Comparison of ENCODE assay signal across 24 cellular contexts in the genomic region with DNA sequence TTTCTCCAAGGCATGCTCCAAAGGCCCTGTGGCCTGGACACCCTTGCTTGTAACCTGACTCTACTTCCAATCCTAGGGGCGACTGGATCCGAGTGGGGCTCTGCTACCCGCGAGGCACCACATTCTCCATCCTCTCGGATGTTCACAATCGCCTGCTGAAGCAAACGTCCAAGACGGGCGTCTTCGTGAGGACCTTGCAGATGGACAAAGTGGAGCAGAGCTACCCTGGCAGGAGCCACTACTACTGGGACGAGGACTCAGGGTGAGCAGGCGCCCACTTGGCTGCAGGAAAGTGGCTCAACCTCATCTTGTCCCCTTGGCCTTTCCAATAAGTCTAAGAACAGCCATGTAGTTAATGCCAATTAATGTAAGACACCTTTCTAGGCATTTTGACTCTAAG.
"Had no signal": no experiment of that assay in that cellular context is flagged by ENCODE, and none has a peak within 500 bp of the region (broad histone marks: within the 10 kb centered on the region; RNA-seq: fewer than 3 reads in every experiment).

No MANE protein-coding gene starts in this region.

- H3K27me3 ChIP-seq: colonic mucosa, esophagus squamous epithelium, gastrocnemius medialis, heart right ventricle, left lung had no signal

- ATAC-seq: effector memory CD8-positive, alpha-beta T cell; esophagus mucosa; gastrocnemius medialis; heart right ventricle; left cardiac atrium; left lung; left ventricle myocardium superior; lower lobe of right lung; mucosa of descending colon had no signal

- H3K4me1 ChIP-seq: colonic mucosa, esophagus squamous epithelium, left lung, lower lobe of right lung had no signal

- H3K9me3 Mint-ChIP-seq: dendritic cell treated with granulocyte-macrophage colony-stimulating factor and Interleukin-4, amounts not matched to agents 40 ng/mL and 50 ng/mL, for 4 days; effector memory CD8-positive, alpha-beta T cell; endodermal cell; mesothelial cell of epicardium had no signal

- H3K4me3 Mint-ChIP-seq: dendritic cell treated with granulocyte-macrophage colony-stimulating factor and Interleukin-4, amounts not matched to agents 40 ng/mL and 50 ng/mL, for 4 days; effector memory CD8-positive, alpha-beta T cell; endodermal cell; mesothelial cell of epicardium had no signal

- H3K27me3 Mint-ChIP-seq: dendritic cell treated with granulocyte-macrophage colony-stimulating factor and Interleukin-4, amounts not matched to agents 40 ng/mL and 50 ng/mL, for 4 days; effector memory CD8-positive, alpha-beta T cell had no signal

- H3K27ac Mint-ChIP-seq: dendritic cell treated with granulocyte-macrophage colony-stimulating factor and Interleukin-4, amounts not matched to agents 40 ng/mL and 50 ng/mL, for 4 days; effector memory CD8-positive, alpha-beta T cell; endodermal cell; mesothelial cell of epicardium had no signal

- DNase-seq: colonic mucosa; cortex of kidney; effector CD8-positive, alpha-beta T cell; effector memory CD8-positive, alpha-beta T cell; endodermal cell; erythroblast; esophagus squamous epithelium; foreskin fibroblast; foreskin melanocyte; gastrocnemius medialis; glutamatergic neuron; head of caudate nucleus; heart right ventricle; hippocampal formation; left cardiac atrium; left lung; left ventricle myocardium superior; lower lobe of right lung; mesenchymal stem cell; mucosa of descending colon had no signal

- H3K9me3 ChIP-seq: colonic mucosa, esophagus squamous epithelium, gastrocnemius medialis, heart right ventricle, left lung, lower lobe of right lung, mucosa of descending colon had no signal

- H3K27ac ChIP-seq: colonic mucosa, epithelial cell of prostate, esophagus squamous epithelium, gastrocnemius medialis, heart right ventricle, left lung, lower lobe of right lung had no signal

- H3K4me3 ChIP-seq: colonic mucosa, esophagus squamous epithelium, gastrocnemius medialis, heart right ventricle, left lung, lower lobe of right lung, mucosa of descending colon had no signal

- H3K36me3 ChIP-seq: colonic mucosa had no signal
